8 cellular contexts compared by ENCODE assay signal in the genomic region with DNA sequence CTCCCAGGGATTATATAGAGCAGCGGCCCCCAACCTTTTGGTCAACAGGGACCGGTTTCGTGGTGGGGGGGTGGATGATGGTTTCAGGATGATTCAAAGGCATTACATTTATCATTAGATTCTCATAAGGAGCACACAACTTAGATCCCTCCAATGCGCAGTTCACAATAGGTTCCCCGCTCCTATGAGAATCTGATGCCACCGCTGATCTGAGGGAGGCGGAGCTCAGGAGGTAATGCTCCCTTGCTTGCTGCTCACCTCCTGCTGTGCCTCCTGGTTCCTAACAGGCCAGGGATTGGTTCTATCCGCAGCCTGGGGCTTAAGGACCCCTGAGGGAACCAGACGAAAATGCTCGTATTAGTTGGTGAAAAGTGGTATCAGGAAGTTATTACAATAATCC. TPM values are rescaled to one million over a fixed set of nuclear protein-coding genes. Genes with fewer than 3 reads are reported as not detected.
DNase-seq lines count a peak whose midpoint lies in the region; ATAC-seq, FAIRE-seq and TF ChIP-seq lines count a peak whose summit lies in the region.

No MANE protein-coding gene starts in this region.

- FAIRE-seq in RCC 7860 (lab: Jason Lieb, UNC) = peak; percentile 55

- no peak for ATAC-seq in GM18520 (IDR thresholded peaks at IDR 0.05; ENCODE audit: unreplicated experiment)
- ATAC-seq in omental fat pad (ENCODE audit: low FRiP score) = no peak

- DNase-seq in DMS153 treated with DMSO at 0.1 percent for 48 hours (lab: John Stamatoyannopoulos, UW; ENCODE audit: unreplicated experiment) = peak; percentile 71
- DNase-seq in M059J (ENCODE audit: low read depth) = peak; percentile 78
- DNase-seq in RCC 7860 (ENCODE audit: low spot score) = peak; percentile 67
- peak; percentile 37 for DNase-seq in amniotic epithelial cell (ENCODE audit: low read depth)
- peak; percentile 48 for DNase-seq in iPS-NIHi7 (ENCODE audit: extremely low spot score)
- peak; percentile 3 to 15 for DNase-seq in stimulated activated CD4-positive, alpha-beta T cell treated with anti-CD3 and anti-CD28 coated beads, Interleukin-1b, Interleukin-23, amount 100 ng/mL, for 4 hours (ENCODE audit: low read depth in 2 of 2)
- no peak for DNase-seq in omental fat pad (ENCODE audit: low spot score)

- TF ChIP-seq CTCF in omental fat pad (IDR thresholded peaks at IDR 0.05) = no peak

RNA-seq across cellular contexts. Expression of gene HACD2, which starts 1.3 kb away (rescaled TPM):
- total RNA-seq in M059J (2014; rRNA removed; shearing (Covaris generic)) = 43.4 and 63.9 TPM in 2 replicates
- 10 to 100 TPM; 31.7 to 44.9 (median 34.0) TPM for total RNA-seq in omental fat pad
